Comparison of ENCODE assay signal across 19 cellular contexts in the genomic region with DNA sequence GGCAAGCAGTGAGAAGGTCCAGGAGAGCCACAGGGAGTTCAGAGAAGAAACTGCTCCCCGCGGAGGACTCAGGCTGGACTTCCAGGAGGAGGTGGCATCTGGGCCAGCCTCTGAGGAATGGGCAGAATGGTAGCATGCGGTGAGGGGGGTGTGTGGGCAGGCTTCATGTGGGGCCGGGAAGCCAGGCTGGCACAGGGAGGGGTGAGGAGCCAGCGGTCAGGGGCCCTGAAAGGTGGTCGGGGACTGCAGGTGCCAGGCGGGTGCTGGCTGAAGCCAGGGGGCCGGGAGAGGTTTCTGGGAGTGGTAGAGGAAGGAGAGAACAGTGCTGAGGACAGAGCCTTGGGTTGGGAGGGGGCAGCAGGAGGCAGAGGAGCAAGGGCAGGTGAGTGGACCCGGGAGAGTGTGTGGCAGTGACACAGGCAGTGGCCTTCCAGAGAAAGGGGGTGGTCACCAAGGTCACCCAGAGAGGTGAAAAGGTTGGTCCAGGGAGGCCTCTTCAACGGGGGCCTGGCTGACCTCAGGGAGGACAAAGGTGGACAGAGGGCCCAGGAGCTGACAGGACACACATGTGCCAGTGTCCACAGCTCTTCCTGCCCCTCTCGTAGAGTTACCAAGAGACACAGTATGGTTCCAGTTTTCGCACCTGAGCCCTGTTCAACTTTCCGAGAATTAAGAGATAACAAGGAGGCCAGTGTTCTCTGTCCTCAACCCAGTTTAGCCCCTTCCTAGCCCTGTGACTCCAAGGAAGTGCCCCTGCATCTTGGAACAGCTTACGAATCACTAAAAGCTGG.
DNase-seq lines count a peak whose midpoint lies in the region; ATAC-seq and TF ChIP-seq lines count a peak whose summit lies in the region.
"Had no signal": no experiment of that assay in that cellular context is flagged by ENCODE, and none has a peak within 500 bp of the region (broad histone marks: within the 10 kb centered on the region; RNA-seq: fewer than 3 reads in every experiment).

No MANE protein-coding gene starts in this region.

- H3K79me1 ChIP-seq in neuronal stem cell (ENCODE audit: low read depth, low read length) = no peaks in the 10 kb centered on the region

- no peak overlapping the region for H2BK15ac ChIP-seq in neuronal stem cell (ENCODE audit: low read length)

- H3K23ac ChIP-seq in neuronal stem cell (ENCODE audit: low read depth, low read length, poor library complexity) = no peak overlapping the region

- no peaks in the 10 kb centered on the region for H3K36me3 Mint-ChIP-seq in activated CD4-positive, alpha-beta T cell treated with anti-CD3 and anti-CD28 coated beads, Interleukin-2, amount 10 ng/mL, durations not matched to agents 24 days and 14 days (ENCODE audit: low read depth)
- no peaks in the 10 kb centered on the region for H3K36me3 Mint-ChIP-seq in activated CD4-positive, alpha-beta T cell treated with anti-CD3 and anti-CD28 coated beads for 36 hours (ENCODE audit: low read depth)
- H3K36me3 Mint-ChIP-seq: stimulated activated naive B cell treated with anti-CD40 and anti-IgM and Interleukin-4, amounts not matched to agents 10 μg/mL and 1 μg/mL and 100 μg/mL, for 72 hours had no signal

- no peak overlapping the region for H2AFZ ChIP-seq in neuronal stem cell (ENCODE audit: low read length)
- H2AFZ ChIP-seq: GM23248 had no signal

- TF ChIP-seq POLR2A in sigmoid colon (IDR thresholded peaks at IDR 0.05) = no peak

- no peak overlapping the region for H4K91ac ChIP-seq in neuronal stem cell (ENCODE audit: low read depth, low read length, poor library complexity)

- DNase-seq in activated CD4-positive, alpha-beta T cell treated with anti-CD3 and anti-CD28 coated beads, Interleukin-2, amount 10 ng/mL, durations not matched to agents 24 days and 14 days = peak; percentile 49
- no peak for DNase-seq in activated CD4-positive, alpha-beta T cell treated with anti-CD3 and anti-CD28 coated beads for 36 hours
- DNase-seq in ecto neural progenitor cell (ENCODE audit: low spot score) (peak; percentile 31), neuronal stem cell (ENCODE audit: low spot score) (no peak), SK-N-DZ (ENCODE audit: low spot score) (no peak), sigmoid colon (no peak)
- DNase-seq in activated effector memory CD4-positive, alpha-beta T cell treated with anti-CD3 and anti-CD28 coated beads, Interleukin-2, amount 50 U/mL, for 16 hours = no peak
- DNase-seq: activated gamma-delta T cell treated with Interleukin-2 at 50 U/mL for 16 hours; BE2C; dermis blood vessel endothelial cell; GM23248; heart right ventricle; NCI-H187 treated with DMSO at 0.1 percent for 48 hours; stimulated activated CD4-positive, alpha-beta T cell treated with anti-CD3 and anti-CD28 coated beads, Interleukin-1b, Interleukin-23, amount 100 ng/mL, for 48 hours; stimulated activated naive B cell treated with anti-CD40 and anti-IgM and Interleukin-4, amounts not matched to agents 10 μg/mL and 1 μg/mL and 100 μg/mL, for 72 hours had no signal

- H3K9ac ChIP-seq in BLaER1 treated with 17β-estradiol and CSF1 and Interleukin-3, amounts not matched to agents 10 nM and 100 nM = no peak overlapping the region
- H3K9ac ChIP-seq in neuronal stem cell (ENCODE audit: low read depth, low read length, poor library complexity) = no peak overlapping the region
- H3K9ac ChIP-seq: GM23248 had no signal

- no peak for TF ChIP-seq CTCF in sigmoid colon (IDR thresholded peaks at IDR 0.05)

- peak overlapping the region in 9 of 11 experiments; percentile 44 to 77 (median 67); a peak in 17 of 22 replicates for H3K4me2 ChIP-seq in BLaER1 treated with 17β-estradiol and CSF1 and Interleukin-3, amounts not matched to agents 10 nM and 100 nM
- H3K4me2 ChIP-seq in neuronal stem cell (ENCODE audit: insufficient read depth, low read length, poor library complexity, severe bottlenecking) = no peak overlapping the region

- peaks cover 23% of the 10 kb centered on the region for H3K4me1 Mint-ChIP-seq in activated CD4-positive, alpha-beta T cell treated with anti-CD3 and anti-CD28 coated beads, Interleukin-2, amount 10 ng/mL, durations not matched to agents 24 days and 14 days
- peaks cover 39% of the 10 kb centered on the region for H3K4me1 Mint-ChIP-seq in activated CD4-positive, alpha-beta T cell treated with anti-CD3 and anti-CD28 coated beads for 36 hours

- POLR2A ChIA-PET in activated CD4-positive, alpha-beta T cell treated with anti-CD3 and anti-CD28 coated beads for 36 hours (lab: Charles Lee) = no interaction called here

- H4K20me1 ChIP-seq in BLaER1 treated with 17β-estradiol and CSF1 and Interleukin-3, amounts not matched to agents 10 nM and 100 nM = peaks cover 0 to 13% (median 0%) of the 10 kb centered on the region in 11 experiments; a peak in 6 of 22 replicates

- peak overlapping the region; percentile 39 for H3K4me3 Mint-ChIP-seq in activated CD4-positive, alpha-beta T cell treated with anti-CD3 and anti-CD28 coated beads, Interleukin-2, amount 10 ng/mL, durations not matched to agents 24 days and 14 days
- no peak overlapping the region for H3K4me3 Mint-ChIP-seq in activated CD4-positive, alpha-beta T cell treated with anti-CD3 and anti-CD28 coated beads for 36 hours
- H3K4me3 Mint-ChIP-seq: neural crest cell had no signal

- H3K14ac ChIP-seq in neuronal stem cell (ENCODE audit: low read length) = no peak overlapping the region

- CTCF ChIA-PET in activated CD4-positive, alpha-beta T cell treated with anti-CD3 and anti-CD28 coated beads for 36 hours (lab: Charles Lee) = no interaction called here

- H3K27me3 Mint-ChIP-seq in activated CD4-positive, alpha-beta T cell treated with anti-CD3 and anti-CD28 coated beads, Interleukin-2, amount 10 ng/mL, durations not matched to agents 24 days and 14 days = peaks cover 75% of the 10 kb centered on the region
- H3K27me3 Mint-ChIP-seq in activated CD4-positive, alpha-beta T cell treated with anti-CD3 and anti-CD28 coated beads for 36 hours = peaks cover 23% of the 10 kb centered on the region

- peak overlapping the region; percentile 65 for H3K18ac ChIP-seq in neuronal stem cell (ENCODE audit: low read length)

- TF ChIP-seq EP300 in sigmoid colon (IDR thresholded peaks at IDR 0.05) = no peak

- H2BK5ac ChIP-seq in neuronal stem cell (ENCODE audit: low read length) = no peak overlapping the region

- intact Hi-C loops in activated CD4-positive, alpha-beta T cell treated with anti-CD3 and anti-CD28 coated beads, Interleukin-2, amount 10 ng/mL, durations not matched to agents 24 days and 14 days (cut with micrococcal nuclease) = no loop called here
- intact Hi-C loops in activated CD4-positive, alpha-beta T cell treated with anti-CD3 and anti-CD28 coated beads for 36 hours (cut with DNase I, micrococcal nuclease) = no loop called here
- intact Hi-C loops in sigmoid colon (cut with DNase I) = no loop called here

- no peak overlapping the region for H2BK12ac ChIP-seq in neuronal stem cell (ENCODE audit: low read length)

- no CpG with 5 or more reads among the region's 14 CpGs for WGBS in neuronal stem cell (ENCODE audit: extremely low coverage in 2 of 2, insufficient read length in 2 of 2, insufficient replicate concordance in 1 of 2), 2 donors
- 74 to 88% methylated on average over 14 of the region's 14 CpGs for WGBS in sigmoid colon, 2 donors

- H3K4me3 ChIP-seq in BLaER1 treated with 17β-estradiol and CSF1 and Interleukin-3, amounts not matched to agents 10 nM and 100 nM = no peak overlapping the region
- no peak overlapping the region for H3K4me3 ChIP-seq in neuronal stem cell (ENCODE audit: low read length in 2 of 2)
- H3K4me3 ChIP-seq in sigmoid colon = no peak overlapping the region
- H3K4me3 ChIP-seq: GM23248, heart right ventricle, left lung had no signal

- peak overlapping the region; percentile 30 for H2AK5ac ChIP-seq in neuronal stem cell (ENCODE audit: low read depth, low read length)

- peaks cover 11 to 53% (median 33%) of the 10 kb centered on the region in 11 experiments; a peak in 20 of 22 replicates for H3K27me3 ChIP-seq in BLaER1 treated with 17β-estradiol and CSF1 and Interleukin-3, amounts not matched to agents 10 nM and 100 nM
- peaks cover 0 to 10% (median 0%) of the 10 kb centered on the region in 3 experiments for H3K27me3 ChIP-seq in neuronal stem cell (ENCODE audit: control insufficient read depth in 3 of 3, insufficient read depth in 3 of 3, low read depth in 1 of 3, low read length in 3 of 3)
- H3K27me3 ChIP-seq in sigmoid colon = no peaks in the 10 kb centered on the region

- no peak overlapping the region for H4K8ac ChIP-seq in neuronal stem cell (ENCODE audit: low read depth, low read length)

- no peak overlapping the region for H3K27ac Mint-ChIP-seq in activated CD4-positive, alpha-beta T cell treated with anti-CD3 and anti-CD28 coated beads, Interleukin-2, amount 10 ng/mL, durations not matched to agents 24 days and 14 days
- no peak overlapping the region for H3K27ac Mint-ChIP-seq in activated CD4-positive, alpha-beta T cell treated with anti-CD3 and anti-CD28 coated beads for 36 hours
- H3K27ac Mint-ChIP-seq: progenitor cell of endocrine pancreas had no signal

- no peak overlapping the region for H2BK120ac ChIP-seq in neuronal stem cell (ENCODE audit: low read depth, low read length)

- H3K9me3 ChIP-seq in BLaER1 treated with 17β-estradiol and CSF1 and Interleukin-3, amounts not matched to agents 10 nM and 100 nM (replicated peaks in 1 of 11) = no peaks in the 10 kb centered on the region
- H3K9me3 ChIP-seq in neuronal stem cell (replicated peaks in 1 of 2; ENCODE audit: control insufficient read depth in 2 of 2, insufficient read depth in 1 of 2, low read depth in 1 of 2, low read length in 2 of 2) (no peaks in the 10 kb centered on the region), sigmoid colon (no peaks in the 10 kb centered on the region)
- H3K9me3 ChIP-seq: BE2C, heart right ventricle, left lung had no signal

- no peak overlapping the region for H3K27ac ChIP-seq in BLaER1 treated with 17β-estradiol and CSF1 and Interleukin-3, amounts not matched to agents 10 nM and 100 nM
- H3K27ac ChIP-seq in neuronal stem cell (replicated peaks; ENCODE audit: low read length) (no peak overlapping the region), sigmoid colon (no peak overlapping the region)
- H3K27ac ChIP-seq: GM23248, heart right ventricle, left lung had no signal

- H3K9me3 Mint-ChIP-seq in activated CD4-positive, alpha-beta T cell treated with anti-CD3 and anti-CD28 coated beads, Interleukin-2, amount 10 ng/mL, durations not matched to agents 24 days and 14 days = no peaks in the 10 kb centered on the region
- H3K9me3 Mint-ChIP-seq in activated CD4-positive, alpha-beta T cell treated with anti-CD3 and anti-CD28 coated beads for 36 hours (ENCODE audit: low read depth) = no peaks in the 10 kb centered on the region
- H3K9me3 Mint-ChIP-seq: neural crest cell; stimulated activated naive B cell treated with anti-CD40 and anti-IgM and Interleukin-4, amounts not matched to agents 10 μg/mL and 1 μg/mL and 100 μg/mL, for 72 hours had no signal

- H3K36me3 ChIP-seq in BLaER1 treated with 17β-estradiol and CSF1 and Interleukin-3, amounts not matched to agents 10 nM and 100 nM = no peaks in the 10 kb centered on the region
- H3K36me3 ChIP-seq in neuronal stem cell (replicated peaks in 1 of 2; ENCODE audit: control insufficient read depth in 2 of 2, insufficient read depth in 2 of 2, low read length in 2 of 2) = no peaks in the 10 kb centered on the region
- H3K36me3 ChIP-seq in sigmoid colon = no peaks in the 10 kb centered on the region
- H3K36me3 ChIP-seq: BE2C, heart right ventricle, left lung had no signal

- ATAC-seq in activated CD4-positive, alpha-beta T cell treated with anti-CD3 and anti-CD28 coated beads for 36 hours = no peak
- ATAC-seq: heart right ventricle, left lung had no signal

- peaks cover 10 to 21% (median 18%) of the 10 kb centered on the region in 10 experiments for H3K4me1 ChIP-seq in BLaER1 treated with 17β-estradiol and CSF1 and Interleukin-3, amounts not matched to agents 10 nM and 100 nM
- H3K4me1 ChIP-seq in neuronal stem cell (ENCODE audit: control insufficient read depth in 2 of 2, insufficient read depth in 1 of 2, low read depth in 1 of 2, low read length in 2 of 2) (peaks cover 9 to 11% of the 10 kb centered on the region in 2 donors), sigmoid colon (peaks cover 0 to 30% (median 22%) of the 10 kb centered on the region in 4 donors)
- H3K4me1 ChIP-seq: BE2C, left lung had no signal

- H3K4ac ChIP-seq in neuronal stem cell (ENCODE audit: low read length) = no peak overlapping the region

Comparison
In these comparisons a context has a peak if more than half of its experiments do, and no peak if none do; other contexts are left out.
1. DNase-seq: peak in activated CD4-positive, alpha-beta T cell treated with anti-CD3 and anti-CD28 coated beads, Interleukin-2, amount 10 ng/mL, durations not matched to agents 24 days and 14 days (single experiment) and ecto neural progenitor cell (single experiment); none in activated CD4-positive, alpha-beta T cell treated with anti-CD3 and anti-CD28 coated beads for 36 hours (single experiment), neuronal stem cell (single experiment), SK-N-DZ (single experiment), activated effector memory CD4-positive, alpha-beta T cell treated with anti-CD3 and anti-CD28 coated beads, Interleukin-2, amount 50 U/mL, for 16 hours (single experiment) and sigmoid colon (single experiment).